ENCODE assay signal across 9 cellular contexts in the genomic region with DNA sequence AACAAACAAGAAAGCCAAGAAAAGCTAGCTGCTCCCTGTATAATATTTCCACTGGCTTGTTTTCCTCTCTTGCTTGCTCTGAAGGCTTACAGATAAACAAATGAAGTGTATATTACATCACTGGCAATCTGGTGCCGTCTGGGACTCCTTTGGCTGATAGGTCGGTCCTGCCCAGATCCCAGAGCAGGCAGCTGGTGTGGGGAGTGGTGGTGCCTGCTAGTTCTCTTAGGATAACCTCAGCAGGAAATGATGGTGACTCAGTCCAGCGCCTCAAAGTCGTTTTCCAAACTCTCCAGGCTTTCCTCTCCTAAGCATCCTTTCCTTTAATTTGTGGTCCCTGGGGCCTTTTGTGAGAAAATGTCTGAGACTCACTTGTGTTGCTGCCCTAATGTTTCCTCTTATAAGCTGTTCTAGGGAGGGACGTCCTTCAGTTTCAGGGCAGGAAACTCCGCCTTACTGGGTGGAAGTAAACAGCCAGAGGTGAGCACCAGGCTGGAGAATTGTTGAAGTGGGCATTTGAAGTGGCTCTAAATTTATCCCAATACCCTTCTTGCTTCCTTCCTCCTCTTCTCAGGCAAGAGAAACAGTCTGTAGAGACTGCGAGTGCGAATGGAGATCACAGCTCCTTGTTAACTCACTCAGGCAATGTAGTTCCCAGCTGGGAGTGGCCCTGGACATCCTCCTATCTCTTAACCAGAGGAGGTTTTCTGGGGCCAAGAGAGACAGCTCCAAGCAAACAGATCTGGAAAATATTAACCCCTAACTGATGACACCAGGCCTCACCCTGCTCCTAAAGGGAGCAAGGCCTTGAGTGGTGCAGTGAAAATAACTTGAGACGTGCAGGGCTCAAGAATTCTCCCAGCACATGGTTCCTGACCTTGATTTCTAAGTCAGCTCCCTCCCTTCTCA. TPM values are rescaled to one million over a fixed set of nuclear protein-coding genes. Genes with fewer than 3 reads are reported as not detected.
DNase-seq lines count a peak whose midpoint lies in the region; ATAC-seq and TF ChIP-seq lines count a peak whose summit lies in the region.
"Had no signal": no experiment of that assay in that cellular context is flagged by ENCODE, and none has a peak within 500 bp of the region (broad histone marks: within the 10 kb centered on the region; RNA-seq: fewer than 3 reads in every experiment).

No MANE protein-coding gene starts in this region.

- peaks cover 14% of the 10 kb centered on the region for H3K27me3 Mint-ChIP-seq in activated T-helper 17 cell treated with anti-CD3 and anti-CD28 coated beads, Interleukin-2, amount 50 U/mL, for 72 hours
- peaks cover 3% of the 10 kb centered on the region for H3K27me3 Mint-ChIP-seq in HFFc6 (ENCODE audit: insufficient read depth)

- 18% methylated on average over 7 of the region's 9 CpGs for WGBS in mesenchymal stem cell
- WGBS in prostate gland, result 29% methylated on average over 9 of the region's 9 CpGs

- H3K27ac Mint-ChIP-seq in activated T-helper 17 cell treated with anti-CD3 and anti-CD28 coated beads, Interleukin-2, amount 50 U/mL, for 72 hours, result peak overlapping the region; percentile 61
- no peak overlapping the region for H3K27ac Mint-ChIP-seq in HFFc6

- H3K4me1 Mint-ChIP-seq in activated T-helper 17 cell treated with anti-CD3 and anti-CD28 coated beads, Interleukin-2, amount 50 U/mL, for 72 hours, result peaks cover 17% of the 10 kb centered on the region
- H3K4me1 Mint-ChIP-seq in HFFc6 (ENCODE audit: low read depth), result no peaks in the 10 kb centered on the region

- H2AFZ ChIP-seq in mesenchymal stem cell (ENCODE audit: low read depth, low read length), result no peak overlapping the region

- no peak overlapping the region for H3K18ac ChIP-seq in mesenchymal stem cell (ENCODE audit: low read depth in 1 of 2, low read length in 2 of 2)

- H3K14ac ChIP-seq in mesenchymal stem cell (ENCODE audit: low read length in 2 of 2), result no peak overlapping the region

- no peak overlapping the region for H2BK5ac ChIP-seq in mesenchymal stem cell (ENCODE audit: low read depth, low read length, poor library complexity, severe bottlenecking)

- no peak overlapping the region for H3K9ac ChIP-seq in mesenchymal stem cell (ENCODE audit: low read length)

- H3K9me3 ChIP-seq in mesenchymal stem cell (ENCODE audit: control insufficient read depth, low read length) (no peaks in the 10 kb centered on the region), prostate gland (no peaks in the 10 kb centered on the region)

- H2BK15ac ChIP-seq in mesenchymal stem cell (ENCODE audit: low read depth, poor library complexity, severe bottlenecking), result no peak overlapping the region

- H2BK120ac ChIP-seq in mesenchymal stem cell (ENCODE audit: low read depth, low read length), result no peak overlapping the region

- DNase-seq in DMS 273 (lab: John Stamatoyannopoulos, UW; ENCODE audit: unreplicated experiment) (peak; percentile 98), MV-4-11 (lab: John Stamatoyannopoulos, UW) (peak; percentile 33), mesenchymal stem cell (peak; percentile 70), nucleus accumbens (lab: John Stamatoyannopoulos, UW) (no peak), prostate gland (ENCODE audit: low spot score) (no peak), HFFc6 (no peak)

- no peak overlapping the region for H2BK12ac ChIP-seq in mesenchymal stem cell (ENCODE audit: low read length in 2 of 2)

- H3K4me2 ChIP-seq in mesenchymal stem cell (ENCODE audit: low read length, poor library complexity, severe bottlenecking), result no peak overlapping the region

- H3K4me3 Mint-ChIP-seq in activated T-helper 17 cell treated with anti-CD3 and anti-CD28 coated beads, Interleukin-2, amount 50 U/mL, for 72 hours, result peak overlapping the region; percentile 41
- H3K4me3 Mint-ChIP-seq in HFFc6, result no peak overlapping the region

- no peak overlapping the region for H4K8ac ChIP-seq in mesenchymal stem cell (ENCODE audit: low read length)

- no peak overlapping the region for H4K91ac ChIP-seq in mesenchymal stem cell (ENCODE audit: low read length)

- no peak for TF ChIP-seq CTCF in prostate gland (IDR thresholded peaks at IDR 0.05)
- TF ChIP-seq CTCF in HFFc6 (IDR thresholded peaks at IDR 0.05), result no peak

- no peak overlapping the region for H2AK5ac ChIP-seq in mesenchymal stem cell (ENCODE audit: low read length, severe bottlenecking)

- H3K36me3 ChIP-seq in mesenchymal stem cell (ENCODE audit: control insufficient read depth in 1 of 2, insufficient read depth in 2 of 2, low read depth in 1 of 2, low read length in 2 of 2), result no peaks in the 10 kb centered on the region
- no peaks in the 10 kb centered on the region for H3K36me3 ChIP-seq in prostate gland

- intact Hi-C loops in prostate gland (cut with DNase I), result no loop called here

- no peak overlapping the region for H3K27ac ChIP-seq in mesenchymal stem cell (ENCODE audit: low read length, poor library complexity, severe bottlenecking)
- H3K27ac ChIP-seq in prostate gland, result no peak overlapping the region

- H3K27me3 ChIP-seq in mesenchymal stem cell (ENCODE audit: control insufficient read depth in 1 of 2, insufficient read depth in 1 of 2, low read length in 2 of 2) (peaks cover 0 to 48% of the 10 kb centered on the region in 2 experiments), prostate gland (replicated peaks; ENCODE audit: insufficient read depth) (no peaks in the 10 kb centered on the region)

- no peaks in the 10 kb centered on the region for H3K36me3 Mint-ChIP-seq in activated T-helper 17 cell treated with anti-CD3 and anti-CD28 coated beads, Interleukin-2, amount 50 U/mL, for 72 hours (ENCODE audit: low read depth)
- no peaks in the 10 kb centered on the region for H3K36me3 Mint-ChIP-seq in HFFc6 (ENCODE audit: low read depth)

- no peak overlapping the region for H3K23ac ChIP-seq in mesenchymal stem cell (ENCODE audit: low read length in 2 of 2)

- H3K4me3 ChIP-seq in mesenchymal stem cell (ENCODE audit: insufficient read depth in 1 of 2, low read depth in 1 of 2, low read length in 2 of 2) (no peak overlapping the region), prostate gland (no peak overlapping the region)

- no peak for ATAC-seq in activated T-helper 17 cell treated with anti-CD3 and anti-CD28 coated beads, Interleukin-2, amount 50 U/mL, for 72 hours (replicated peaks)
- no peak for ATAC-seq in GM21717 (IDR thresholded peaks at IDR 0.05; ENCODE audit: unreplicated experiment)

- H3K9me3 Mint-ChIP-seq in activated T-helper 17 cell treated with anti-CD3 and anti-CD28 coated beads, Interleukin-2, amount 50 U/mL, for 72 hours, result no peaks in the 10 kb centered on the region
- peaks cover 13% of the 10 kb centered on the region; the same call in 1 of the 2 replicates for H3K9me3 Mint-ChIP-seq in HFFc6

- H3K4me1 ChIP-seq in mesenchymal stem cell (ENCODE audit: control insufficient read depth, insufficient read depth, low read depth, low read length), result no peaks in the 10 kb centered on the region
- H3K4me1 ChIP-seq in prostate gland (replicated peaks), result no peaks in the 10 kb centered on the region

- H3K79me1 ChIP-seq in mesenchymal stem cell (replicated peaks; ENCODE audit: low read length, poor library complexity, severe bottlenecking), result no peaks in the 10 kb centered on the region

- H3K4ac ChIP-seq in mesenchymal stem cell (ENCODE audit: low read depth in 1 of 2, low read length in 2 of 2), result no peak overlapping the region

- no peak for TF ChIP-seq POLR2A in prostate gland (IDR thresholded peaks at IDR 0.05)

RNA-seq across cellular contexts. Expression of a gene that starts 34.9 kb away (rescaled TPM):
- total RNA-seq in activated T-helper 17 cell treated with anti-CD3 and anti-CD28 coated beads, Interleukin-2, amount 50 U/mL, for 72 hours, result not detected
- not detected for polyA plus RNA-seq in mesenchymal stem cell (2013, experiment 1 of 2)
- polyA plus RNA-seq in mesenchymal stem cell (2013, experiment 2 of 2), result not detected
- total RNA-seq in prostate gland, result 1 to 10 TPM in 1 of 2 donors, under 1 TPM in 1; 0.59 to 1.2 TPM
- total RNA-seq in HFFc6 (2021; fragmentation: NEBNext Ultra II Directional; extraction: Animal tissue kit (Norgen Biotek cat#: 25700)), result not detected
- polyA plus RNA-seq: neural cell had no signal

RNA-seq across cellular contexts. Expression of a gene that starts 54.3 kb away (rescaled TPM):
- not detected for total RNA-seq in activated T-helper 17 cell treated with anti-CD3 and anti-CD28 coated beads, Interleukin-2, amount 50 U/mL, for 72 hours
- not detected for polyA plus RNA-seq in mesenchymal stem cell (2013, experiment 1 of 2)
- not detected for polyA plus RNA-seq in mesenchymal stem cell (2013, experiment 2 of 2)
- total RNA-seq in prostate gland, result under 1 TPM in 1 of 2 donors, not detected in 1; 0.45 TPM
- total RNA-seq in HFFc6 (2021; fragmentation: NEBNext Ultra II Directional; extraction: Animal tissue kit (Norgen Biotek cat#: 25700)), result not detected
- polyA plus RNA-seq: neural cell had no signal

RNA-seq across cellular contexts. Expression of a gene that starts 59.2 kb away (rescaled TPM):
- 1 to 10 TPM; 2.5 to 3.4 TPM for total RNA-seq in activated T-helper 17 cell treated with anti-CD3 and anti-CD28 coated beads, Interleukin-2, amount 50 U/mL, for 72 hours
- polyA plus RNA-seq in mesenchymal stem cell (2013, experiment 1 of 2), result 2.4 TPM
- 1.9 TPM for polyA plus RNA-seq in mesenchymal stem cell (2013, experiment 2 of 2)
- 1 to 10 TPM; 1.6 to 2.2 TPM for total RNA-seq in prostate gland
- under 1 TPM in 3 of 6 experiments, not detected in 3; 0.11 to 0.28 (median 0.12) TPM for total RNA-seq in HFFc6 (2021; fragmentation: NEBNext Ultra II Directional; extraction: Animal tissue kit (Norgen Biotek cat#: 25700))
- polyA plus RNA-seq: neural cell had no signal

Comparison
In these comparisons a context has a peak if more than half of its experiments do, and no peak if none do; other contexts are left out.
1. DNase-seq: peak in DMS 273 (single experiment), MV-4-11 (single experiment) and mesenchymal stem cell (single experiment); none in nucleus accumbens (0 of 56), prostate gland (single experiment) and HFFc6 (single experiment).